In genomic region chr6:35497571-35498406, GRCh38 we compare ENCODE assay signal across 8 cellular contexts. TPM values are rescaled to one million over a fixed set of nuclear protein-coding genes. Genes with fewer than 3 reads are reported as not detected.
A peak's percentile ranks its signal among the peaks of the same experiment; 100 is the strongest.
DNase-seq lines count a peak whose midpoint lies in the region; ATAC-seq, FAIRE-seq and TF ChIP-seq lines count a peak whose summit lies in the region.

No MANE protein-coding gene starts in this region.

- H3K4me1 ChIP-seq in Caco-2 (peaks cover 41% of the 10 kb centered on the region), H1 (replicated peaks in 1 of 4; ENCODE audit: control insufficient read depth in 3 of 4, insufficient read depth in 4 of 4, low read length in 3 of 4) (peaks cover 16 to 36% (median 27%) of the 10 kb centered on the region in 4 experiments), mononuclear cell (ENCODE audit: insufficient read depth, low read length) (peaks cover 19% of the 10 kb centered on the region), testis (peaks cover 31% of the 10 kb centered on the region)

- H3K4me3 ChIP-seq in Caco-2 (ENCODE audit: low read depth, low read length) (peak overlapping the region; percentile 91), H1 (ENCODE audit: extremely low read depth in 1 of 4, insufficient read depth in 2 of 4, low read depth in 3 of 4, low read length in 4 of 4) (peak overlapping the region; percentile 46 to 92 (median 64)), mononuclear cell (ENCODE audit: low read length) (peak overlapping the region; percentile 44), testis (peak overlapping the region; percentile 71 to 88)
- H3K4me3 ChIP-seq in Jurkat, Clone E6-1 (ENCODE audit: low read length): peak overlapping the region; percentile 51

- H2AFZ ChIP-seq in H1 (ENCODE audit: low read length): no peak overlapping the region

- H3K27me3 Mint-ChIP-seq in Caco-2 (ENCODE audit: insufficient read depth, unreplicated experiment): no peaks in the 10 kb centered on the region

- FAIRE-seq in H1 (lab: Jason Lieb, UNC): no peak

- CTCF ChIA-PET in Caco-2 (lab: Charles Lee) (interaction anchor here (0.7 kb wide), 1 partner anchor 25 kb away, joined by 3 read pairs; no protein-coding TSS in a partner anchor), H1 (lab: Charles Lee; ENCODE audit: partially characterized antibody) (interaction anchor here (0.6 to 1.5 kb wide), 12 partner anchors 10 to 77 kb away, joined by 3 to 7 read pairs (median 3); no protein-coding TSS in a partner anchor)

- intact Hi-C loops in Caco-2 (cut with micrococcal nuclease; ENCODE audit: unreplicated experiment) (loop anchor here (1.0 kb wide), 1 partner anchor 11 kb away; no protein-coding TSS in a partner anchor), testis (cut with DNase I; ENCODE audit: low total_unique reads) (no loop called here)

- H3K36me3 ChIP-seq in Caco-2 (ENCODE audit: control insufficient read depth, insufficient read depth, low read length) (no peaks in the 10 kb centered on the region; the same call in 1 of the 2 replicates), H1 (ENCODE audit: control insufficient read depth in 2 of 4, insufficient read depth in 4 of 4, low read length in 3 of 4) (no peaks in the 10 kb centered on the region), testis (ENCODE audit: low read depth, missing control alignments) (no peaks in the 10 kb centered on the region)

- peak overlapping the region; percentile 73 for H4K5ac ChIP-seq in H1 (ENCODE audit: insufficient read length, low read depth, low read length)

- peak overlapping the region; percentile 98 for H3K18ac ChIP-seq in H1 (ENCODE audit: extremely low read depth, low read length)

- H3K9me3 Mint-ChIP-seq in Caco-2 (ENCODE audit: unreplicated experiment): no peaks in the 10 kb centered on the region

- peak in 1 of 2 experiments; percentile 59; a peak in 1 of 3 replicates for TF ChIP-seq EP300 in H1 (IDR thresholded peaks at IDR 0.05; ENCODE audit: borderline replicate concordance in 1 of 2, low read depth in 2 of 2, low read length in 2 of 2)

- H3K14ac ChIP-seq in H1 (ENCODE audit: insufficient read length): no peak overlapping the region

- H3K4me3 Mint-ChIP-seq in Caco-2 (ENCODE audit: unreplicated experiment): peak overlapping the region; percentile 90

- 1% methylated on average over 59 of the region's 76 CpGs; no CpG with 5 or more reads in 1 of the 2 experiments for WGBS in H1 (ENCODE audit: extremely low coverage in 1 of 2, insufficient coverage in 1 of 2, insufficient read length in 1 of 2, insufficient replicate concordance in 2 of 2, low coverage in 1 of 2, low lambda C conversion rate in 2 of 2, missing lambda C conversion rate in 1 of 2), 2 experiments
- 9 to 11% methylated on average over 16 to 75 of the region's 76 CpGs for WGBS in testis, 2 donors

- H3K9me3 ChIP-seq in Caco-2: no peaks in the 10 kb centered on the region
- no peaks in the 10 kb centered on the region for H3K9me3 ChIP-seq in H1 (ENCODE audit: insufficient read depth in 2 of 2, low read depth in 1 of 2, low read length in 1 of 2)
- H3K9me3 ChIP-seq in mononuclear cell (ENCODE audit: low read depth, low read length): no peaks in the 10 kb centered on the region
- no peaks in the 10 kb centered on the region for H3K9me3 ChIP-seq in testis

- H2BK12ac ChIP-seq in H1 (ENCODE audit: low read depth, low read length): peak overlapping the region; percentile 82

- H3K56ac ChIP-seq in H1 (replicated peaks; ENCODE audit: insufficient read length, low read depth, low read length): no peak overlapping the region

- H3K79me1 ChIP-seq in H1 (ENCODE audit: low read depth, low read length): peaks cover 13% of the 10 kb centered on the region

- DNase-seq in Caco-2: peak; percentile 62 to 69
- no peak for DNase-seq in Jurkat, Clone E6-1 (ENCODE audit: low read depth, low spot score)
- DNase-seq in activated CD4-positive, alpha-beta T cell treated with anti-CD3 and anti-CD28 coated beads, Interleukin-2, amount 50 U/mL, for 1 hour: peak; percentile 27
- DNase-seq in H1 (ENCODE audit: low read depth in 1 of 2, low spot score in 2 of 2): peak in 1 of 2 experiments; percentile 77
- peak; percentile 54 for DNase-seq in testis

- no peak for TF ChIP-seq CTCF in Caco-2 (IDR thresholded peaks at IDR 0.05; ENCODE audit: insufficient read depth in 1 of 2, low read depth in 1 of 2, low read length in 1 of 2, severe bottlenecking in 1 of 2, unreplicated experiment in 1 of 2)
- no peak for TF ChIP-seq CTCF in H1 (IDR thresholded peaks at IDR 0.05; ENCODE audit: control extremely low read depth in 1 of 3, insufficient read depth in 1 of 3, low read depth in 1 of 3, low read length in 3 of 3)
- peak in 1 of 3 experiments; percentile 8 for TF ChIP-seq CTCF in testis (IDR thresholded peaks at IDR 0.05)

- no peak for TF ChIP-seq RAD21 in H1 (IDR thresholded peaks at IDR 0.05 in 1 of 2, conservative IDR thresholded peaks at IDR 0.05 in 1 of 2; ENCODE audit: low read depth in 2 of 2, low read length in 2 of 2)

- H2AK5ac ChIP-seq in H1 (ENCODE audit: low read depth, low read length): 0 out of 2 replicates have a peak overlapping the region, but pooled peaks have one; percentile 11

- H3K9ac ChIP-seq in H1 (replicated peaks in 1 of 4; ENCODE audit: extremely low read depth in 1 of 4, low read depth in 3 of 4, low read length in 3 of 4): peak overlapping the region; percentile 38 to 90 (median 68)

- peaks cover 0 to 31% of the 10 kb centered on the region in 2 experiments; a peak in 2 of 4 replicates for H3K79me2 ChIP-seq in H1 (ENCODE audit: control insufficient read depth in 1 of 2, insufficient read depth in 2 of 2, low read length in 2 of 2)

- H4K8ac ChIP-seq in H1 (ENCODE audit: extremely low read depth, insufficient read depth, low read length): peak overlapping the region; percentile 94

- no TSS peak for BruUV-seq in Caco-2 (replicated peaks; lab: Mats Ljungman, UMichigan)

- ATAC-seq in GM19324 (IDR thresholded peaks at IDR 0.05; ENCODE audit: low FRiP score, unreplicated experiment) (no peak), HG03457 (IDR thresholded peaks at IDR 0.05; ENCODE audit: unreplicated experiment) (no peak)

- H2BK20ac ChIP-seq in H1 (ENCODE audit: low read length): no peak overlapping the region

- H3K27me3 ChIP-seq in Caco-2 (replicated peaks; ENCODE audit: control insufficient read depth, insufficient read depth, low read length): no peaks in the 10 kb centered on the region
- peaks cover 0 to 13% (median 6%) of the 10 kb centered on the region in 4 experiments; a peak in 4 of 7 replicates for H3K27me3 ChIP-seq in H1 (replicated peaks in 1 of 4; ENCODE audit: control insufficient read depth in 3 of 4, extremely low read depth in 1 of 4, insufficient read depth in 3 of 4, low read length in 3 of 4)
- peaks cover 31% of the 10 kb centered on the region for H3K27me3 ChIP-seq in mononuclear cell (ENCODE audit: insufficient read depth, low read length)
- H3K27me3 ChIP-seq in testis: no peaks in the 10 kb centered on the region

- H3K4ac ChIP-seq in H1 (replicated peaks; ENCODE audit: insufficient read length, low read depth, low read length): peak overlapping the region; percentile 76

- H3K27ac Mint-ChIP-seq in Caco-2 (ENCODE audit: unreplicated experiment): peak overlapping the region; percentile 84

- H3K27ac ChIP-seq in H1 (ENCODE audit: low read depth, low read length) (peak overlapping the region; percentile 69), testis (peak overlapping the region; percentile 91 to 98)

- peak overlapping the region; percentile 83 to 86 for H3K4me2 ChIP-seq in H1 (ENCODE audit: insufficient read depth in 1 of 2, low read depth in 2 of 2, low read length in 2 of 2)

- peak overlapping the region; percentile 90 for H2BK5ac ChIP-seq in H1 (ENCODE audit: low read depth, low read length)

- H3K23me2 ChIP-seq in H1 (ENCODE audit: low read depth, low read length): peaks cover 6% of the 10 kb centered on the region; the same call in 1 of the 2 replicates

- H2BK120ac ChIP-seq in H1 (replicated peaks; ENCODE audit: low read depth, low read length): no peak overlapping the region

- POLR2A ChIA-PET in Caco-2 (lab: Charles Lee) (interaction anchor here (0.6 to 2.6 kb wide), 4 partner anchors 11 to 179 kb away, joined by 4 to 23 read pairs (median 12); no protein-coding TSS in a partner anchor), H1 (lab: Charles Lee; ENCODE audit: partially characterized antibody) (interaction anchor here (0.7 to 37.6 kb wide), 20 partner anchors 10 to 530 kb away, joined by 3 to 1319 read pairs (median 4); partner anchors contain the start of genes FANCE, MAPK14 and RPL10A)

- H4K20me1 ChIP-seq in H1 (replicated peaks in 1 of 2; ENCODE audit: control insufficient read depth in 1 of 2, insufficient read depth in 2 of 2, low read length in 2 of 2): peaks cover 15 to 18% of the 10 kb centered on the region in 2 experiments

- TF ChIP-seq POLR2A in H1 (IDR thresholded peaks at IDR 0.05; ENCODE audit: control extremely low read depth in 1 of 2, low read depth in 2 of 2, low read length in 2 of 2) (no peak; a peak in 2 of 3 replicates), testis (IDR thresholded peaks at IDR 0.05) (no peak)

- H3K4me1 Mint-ChIP-seq in Caco-2 (ENCODE audit: low read depth, unreplicated experiment): peaks cover 13% of the 10 kb centered on the region

- H4K91ac ChIP-seq in H1 (replicated peaks; ENCODE audit: insufficient read length, low read length): peak overlapping the region; percentile 92

- H2BK15ac ChIP-seq in H1 (ENCODE audit: low read length): peak overlapping the region; percentile 98; the same call in 1 of the 2 replicates

- H3K36me3 Mint-ChIP-seq in Caco-2 (ENCODE audit: insufficient read depth, unreplicated experiment): peaks cover 7% of the 10 kb centered on the region

- no peak overlapping the region for H3K23ac ChIP-seq in H1 (ENCODE audit: insufficient read length)

RNA-seq across cellular contexts. Expression of gene TEAD3, which starts 0.9 kb away (rescaled TPM):
- 51.8 and 57.2 TPM in 2 replicates for total RNA-seq in Caco-2 (2022)
- 3.6 TPM for polyA plus RNA-seq in Jurkat, Clone E6-1 (2012; ENCODE audit: insufficient read depth, insufficient read length)
- total RNA-seq in H1 (2021; fragmentation: NEBNext Ultra II Directional; extraction: Animal tissue kit (Norgen Biotek cat#: 25700)): 27.0 and 28.7 TPM in 2 replicates
- polyA plus RNA-seq in H1 (2011; rRNA removed): 20.1 and 31.0 TPM in 2 replicates
- 21.2 TPM for polyA plus RNA-seq in H1 (2011; cell fraction: cytosol; rRNA removed)
- 34.8 TPM for polyA plus RNA-seq in H1 (2011; cell fraction: nucleus; rRNA removed)
- 23.4 to 29.3 TPM (median 26.1 TPM) in 4 replicates for polyA plus RNA-seq in H1 (2012, experiment 1 of 2)
- 22.5 TPM for polyA plus RNA-seq in H1 (2012, experiment 2 of 2)
- 17.6 TPM for polyA plus RNA-seq in H1 (2013, experiment 1 of 2)
- polyA plus RNA-seq in H1 (2013, experiment 2 of 2): 16.7 TPM
- 8.8 and 12.4 TPM in 2 replicates for polyA minus RNA-seq in H1 (2011; rRNA and poly(A)+ RNA removed)
- polyA minus RNA-seq in H1 (2011; cell fraction: cytosol; rRNA and poly(A)+ RNA removed): 9.2 TPM
- polyA minus RNA-seq in H1 (2011; cell fraction: nucleus; rRNA and poly(A)+ RNA removed): 9.6 TPM
- total RNA-seq in mononuclear cell: not detected
- 10 to 100 TPM; 10.6 to 17.8 TPM for total RNA-seq in testis
- 16.2 TPM for polyA plus RNA-seq in testis (ENCODE audit: insufficient read depth, low read depth, low replicate concordance)

RNA-seq across cellular contexts. Expression of gene TULP1, which starts 14.9 kb away (rescaled TPM):
- not detected in 2 replicates for total RNA-seq in Caco-2 (2022)
- polyA plus RNA-seq in Jurkat, Clone E6-1 (2012; ENCODE audit: insufficient read depth, insufficient read length): not detected
- total RNA-seq in H1 (2021; fragmentation: NEBNext Ultra II Directional; extraction: Animal tissue kit (Norgen Biotek cat#: 25700)): 5.0 and 6.8 TPM in 2 replicates
- polyA plus RNA-seq in H1 (2011; rRNA removed): 3.2 and 4.4 TPM in 2 replicates
- 4.1 TPM for polyA plus RNA-seq in H1 (2011; cell fraction: cytosol; rRNA removed)
- polyA plus RNA-seq in H1 (2011; cell fraction: nucleus; rRNA removed): 5.5 TPM
- 4.6 to 5.8 TPM (median 5.4 TPM) in 4 replicates for polyA plus RNA-seq in H1 (2012, experiment 1 of 2)
- polyA plus RNA-seq in H1 (2012, experiment 2 of 2): 8.5 TPM
- 4.2 TPM for polyA plus RNA-seq in H1 (2013, experiment 1 of 2)
- polyA plus RNA-seq in H1 (2013, experiment 2 of 2): 4.4 TPM
- 0.32 and 2.4 TPM in 2 replicates for polyA minus RNA-seq in H1 (2011; rRNA and poly(A)+ RNA removed)
- polyA minus RNA-seq in H1 (2011; cell fraction: cytosol; rRNA and poly(A)+ RNA removed): 1.9 TPM
- 4.6 TPM for polyA minus RNA-seq in H1 (2011; cell fraction: nucleus; rRNA and poly(A)+ RNA removed)
- total RNA-seq in mononuclear cell: not detected
- 1 to 10 TPM in 1 of 2 donors, under 1 TPM in 1; 0.87 to 2.4 TPM for total RNA-seq in testis
- 0.53 TPM for polyA plus RNA-seq in testis (ENCODE audit: insufficient read depth, low read depth, low replicate concordance)

RNA-seq across cellular contexts. Expression of gene RPL10A, which starts 29.6 kb away (rescaled TPM):
- 1,082 and 1,106 TPM in 2 replicates for total RNA-seq in Caco-2 (2022)
- polyA plus RNA-seq in Jurkat, Clone E6-1 (2012; ENCODE audit: insufficient read depth, insufficient read length): 2,481 TPM
- total RNA-seq in H1 (2021; fragmentation: NEBNext Ultra II Directional; extraction: Animal tissue kit (Norgen Biotek cat#: 25700)): 1,893 and 1,923 TPM in 2 replicates
- 2,801 and 2,948 TPM in 2 replicates for polyA plus RNA-seq in H1 (2011; rRNA removed)
- 3,231 TPM for polyA plus RNA-seq in H1 (2011; cell fraction: cytosol; rRNA removed)
- polyA plus RNA-seq in H1 (2011; cell fraction: nucleus; rRNA removed): 2,819 TPM
- polyA plus RNA-seq in H1 (2012, experiment 1 of 2): 2,565 to 3,012 TPM (median 2,684 TPM) in 4 replicates
- polyA plus RNA-seq in H1 (2012, experiment 2 of 2): 2,057 TPM
- polyA plus RNA-seq in H1 (2013, experiment 1 of 2): 2,379 TPM
- 2,280 TPM for polyA plus RNA-seq in H1 (2013, experiment 2 of 2)
- polyA minus RNA-seq in H1 (2011; rRNA and poly(A)+ RNA removed): 958 and 1,373 TPM in 2 replicates
- 907 TPM for polyA minus RNA-seq in H1 (2011; cell fraction: cytosol; rRNA and poly(A)+ RNA removed)
- 793 TPM for polyA minus RNA-seq in H1 (2011; cell fraction: nucleus; rRNA and poly(A)+ RNA removed)
- total RNA-seq in mononuclear cell: 1,708 TPM
- total RNA-seq in testis: 100 to 1,000 TPM; 305 to 538 TPM
- polyA plus RNA-seq in testis (ENCODE audit: insufficient read depth, low read depth, low replicate concordance): 768 TPM

RNA-seq across cellular contexts. Expression of gene FANCE, which starts 45.7 kb away (rescaled TPM):
- 10.5 and 12.4 TPM in 2 replicates for total RNA-seq in Caco-2 (2022)
- 8.1 TPM for polyA plus RNA-seq in Jurkat, Clone E6-1 (2012; ENCODE audit: insufficient read depth, insufficient read length)
- total RNA-seq in H1 (2021; fragmentation: NEBNext Ultra II Directional; extraction: Animal tissue kit (Norgen Biotek cat#: 25700)): 16.1 and 16.4 TPM in 2 replicates
- polyA plus RNA-seq in H1 (2011; rRNA removed): 17.0 and 19.2 TPM in 2 replicates
- polyA plus RNA-seq in H1 (2011; cell fraction: cytosol; rRNA removed): 19.6 TPM
- 21.5 TPM for polyA plus RNA-seq in H1 (2011; cell fraction: nucleus; rRNA removed)
- 11.7 to 17.9 TPM (median 16.0 TPM) in 4 replicates for polyA plus RNA-seq in H1 (2012, experiment 1 of 2)
- 22.8 TPM for polyA plus RNA-seq in H1 (2012, experiment 2 of 2)
- 8.4 TPM for polyA plus RNA-seq in H1 (2013, experiment 1 of 2)
- polyA plus RNA-seq in H1 (2013, experiment 2 of 2): 8.7 TPM
- polyA minus RNA-seq in H1 (2011; rRNA and poly(A)+ RNA removed): 17.3 and 24.8 TPM in 2 replicates
- polyA minus RNA-seq in H1 (2011; cell fraction: cytosol; rRNA and poly(A)+ RNA removed): 15.8 TPM
- polyA minus RNA-seq in H1 (2011; cell fraction: nucleus; rRNA and poly(A)+ RNA removed): 8.3 TPM
- 1.4 TPM for total RNA-seq in mononuclear cell
- total RNA-seq in testis: 10 to 100 TPM; 14.1 to 15.0 TPM
- polyA plus RNA-seq in testis (ENCODE audit: insufficient read depth, low read depth, low replicate concordance): 18.0 TPM

Comparison
In these comparisons a context has a peak if more than half of its experiments do, and no peak if none do; other contexts are left out.
1. RNA of gene TEAD3, which starts 0.9 kb away (total RNA-seq): 51.8 to 57.2 TPM in Caco-2, 27.0 to 28.7 TPM in H1 and 10.6 to 17.8 TPM in testis; not detected in mononuclear cell (single experiment); every median in the first group is over 10 times any median in the second.
2. Peak in every context shown above with its lines, with median percentiles within 50 percentile points of each other: H3K4me3 ChIP-seq.